ENCODE assay signal across 3 cellular contexts in the genomic region with DNA sequence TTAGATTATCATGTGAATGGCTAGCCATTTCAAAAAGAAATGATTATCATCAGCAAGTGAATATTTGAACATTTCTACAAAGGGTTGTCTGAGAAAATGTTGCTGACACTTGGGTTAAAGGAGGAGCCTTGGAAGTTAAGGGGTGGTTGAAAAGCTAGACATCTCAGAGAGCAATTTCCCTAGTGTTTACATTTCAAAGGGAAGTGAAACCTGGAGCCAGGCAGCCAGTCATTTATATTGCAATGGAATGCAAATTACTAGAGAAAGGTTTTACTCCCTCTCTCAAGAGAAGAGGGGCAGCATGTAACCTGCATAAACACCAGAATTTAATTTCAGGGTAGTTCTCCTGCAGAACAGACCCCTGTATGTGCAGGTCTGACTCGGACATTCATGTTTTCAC.
A peak's percentile ranks its signal among the peaks of the same experiment; 100 is the strongest.
TF ChIP-seq lines count a peak whose summit lies in the region.

No MANE protein-coding gene starts in this region.

TF ChIP-seq in GM12891, 5 proteins besides CTCF, POLR2A, EP300 and RAD21 (continued from another document):
- no peak for TF ChIP-seq TAF1 (IDR thresholded peaks at IDR 0.05; ENCODE audit: low read depth, low read length)
- TF ChIP-seq POLR2AphosphoS5 (IDR thresholded peaks at IDR 0.05; ENCODE audit: low read depth, low read length): no peak
- TF ChIP-seq PAX5 (IDR thresholded peaks at IDR 0.05; ENCODE audit: insufficient read depth, low read length, severe bottlenecking): no peak
- TF ChIP-seq SPI1 (IDR thresholded peaks at IDR 0.05; ENCODE audit: low read depth, low read length): peak; percentile 66

TF ChIP-seq in IMR-90, 13 proteins besides CTCF, POLR2A, EP300 and RAD21:
- TF ChIP-seq NFE2L2 (IDR thresholded peaks at IDR 0.05; ENCODE audit: low read depth, low read length) (no peak), RFX5 (IDR thresholded peaks at IDR 0.05; ENCODE audit: low read depth, low read length) (no peak), BHLHE40 (IDR thresholded peaks at IDR 0.05; ENCODE audit: low read depth, low read length) (no peak), FOS (IDR thresholded peaks at IDR 0.05; ENCODE audit: low read depth, low read length) (no peak), CHD1 (IDR thresholded peaks at IDR 0.05; ENCODE audit: low read depth, low read length) (no peak), MAFK (IDR thresholded peaks at IDR 0.05; ENCODE audit: low read depth, low read length) (no peak), MXI1 (IDR thresholded peaks at IDR 0.05; ENCODE audit: borderline replicate concordance, low read depth, low read length) (no peak), RCOR1 (IDR thresholded peaks at IDR 0.05; ENCODE audit: insufficient replicate concordance, low read length) (no peak), SMC3 (IDR thresholded peaks at IDR 0.05; ENCODE audit: low read depth, low read length) (no peak)

TF ChIP-seq in HepG2, 621 proteins besides CTCF, POLR2A, EP300 and RAD21:
- TF ChIP-seq ZUFSP (CRISPR knock-in tag; IDR thresholded peaks at IDR 0.05; ENCODE audit: borderline replicate concordance) (no peak), FOXJ3 (CRISPR knock-in tag; IDR thresholded peaks at IDR 0.05; ENCODE audit: borderline replicate concordance) (no peak)
